In genomic region chr20:51767867-51768758, GRCh38 we compare ENCODE assay signal across 8 cellular contexts. TPM values are rescaled to one million over a fixed set of nuclear protein-coding genes. Genes with fewer than 3 reads are reported as not detected.
DNase-seq lines count a peak whose midpoint lies in the region; ATAC-seq and TF ChIP-seq lines count a peak whose summit lies in the region.

ATP9A (minus strand) TSS chr20:51768390; CDS start chr20:51768369, 21 bp downstream.

- no peaks in the 10 kb centered on the region for H3K36me3 ChIP-seq in PC-3 (ENCODE audit: low read depth, low read length)
- H3K36me3 ChIP-seq in lower lobe of right lung = no peaks in the 10 kb centered on the region

- H3K9me3 Mint-ChIP-seq in effector memory CD8-positive, alpha-beta T cell = no peaks in the 10 kb centered on the region

- DNase-seq in ELF-1 (ENCODE audit: low read depth, low spot score) (peak; percentile 21), PC-3 (peak; percentile 49), lower lobe of right lung (no peak), substantia nigra (lab: John Stamatoyannopoulos, UW) (peak in 29 of 49 donors; percentile 8 to 60 (median 31))
- DNase-seq in effector memory CD8-positive, alpha-beta T cell = peak in 1 of 3 experiments; percentile 4
- no peak for DNase-seq in activated effector memory CD4-positive, alpha-beta T cell treated with anti-CD3 and anti-CD28 coated beads, Interleukin-2, amount 50 U/mL, for 16 hours

- intact Hi-C loops in PC-3 (cut with micrococcal nuclease) = loop anchor here (1.0 to 5.0 kb wide), 3 partner anchors 16 to 131 kb away; no protein-coding TSS in a partner anchor
- intact Hi-C loops in lower lobe of right lung (cut with DNase I) = no loop called here

- peaks cover 42% of the 10 kb centered on the region for H3K79me2 ChIP-seq in PC-3 (ENCODE audit: low read length)

- H3K9me3 ChIP-seq in PC-3 (ENCODE audit: low read length) = no peaks in the 10 kb centered on the region
- no peaks in the 10 kb centered on the region for H3K9me3 ChIP-seq in lower lobe of right lung

- peak within 1 kb of the TSS; percentile 93 for H3K9ac ChIP-seq in PC-3 (ENCODE audit: low read length)

- H3K4me3 Mint-ChIP-seq in effector memory CD8-positive, alpha-beta T cell = peak within 1 kb of the TSS; percentile 77 to 81

- peak within 1 kb of the TSS; percentile 56 for H3K27ac ChIP-seq in PC-3 (ENCODE audit: low read length)
- H3K27ac ChIP-seq in lower lobe of right lung = peak within 1 kb of the TSS; percentile 51
- peak within 1 kb of the TSS; percentile 70 for H3K27ac ChIP-seq in substantia nigra (ENCODE audit: low read depth, low read length, poor library complexity, severe bottlenecking)

- no peaks in the 10 kb centered on the region for H3K36me3 Mint-ChIP-seq in effector memory CD8-positive, alpha-beta T cell (ENCODE audit: insufficient read depth)

- BruUV-seq in PC-3 (replicated peaks; lab: Mats Ljungman, UMichigan) = no TSS peak

- H3K4me3 ChIP-seq in PC-3 (ENCODE audit: low read length) (peak within 1 kb of the TSS; percentile 91), lower lobe of right lung (peak within 1 kb of the TSS; percentile 74)

- ATAC-seq in PC-3 (peak; percentile 6), lower lobe of right lung (peak; percentile 69 to 75), HG03520 (IDR thresholded peaks at IDR 0.05; ENCODE audit: unreplicated experiment) (no peak), GM19328 (IDR thresholded peaks at IDR 0.05; ENCODE audit: unreplicated experiment) (no peak)
- ATAC-seq in effector memory CD8-positive, alpha-beta T cell (replicated peaks) = no peak

- peak within 1 kb of the TSS in 1 of 2 donors; percentile 53 for H3K27ac Mint-ChIP-seq in effector memory CD8-positive, alpha-beta T cell

- H3K27me3 ChIP-seq in PC-3 (ENCODE audit: low read length) = no peaks in the 10 kb centered on the region
- H3K27me3 ChIP-seq in lower lobe of right lung (ENCODE audit: low read depth) = peaks cover 17% of the 10 kb centered on the region

- H3K4me1 ChIP-seq in PC-3 (ENCODE audit: insufficient read depth, low read length) (peaks cover 9% of the 10 kb centered on the region), lower lobe of right lung (no peaks in the 10 kb centered on the region)

- H3K27me3 Mint-ChIP-seq in effector memory CD8-positive, alpha-beta T cell = peaks cover 14 to 59% of the 10 kb centered on the region in 2 donors

- CTCF ChIA-PET in PC-3 (lab: Charles Lee) = no interaction called here

- H3K4me1 Mint-ChIP-seq in effector memory CD8-positive, alpha-beta T cell (ENCODE audit: low read depth in 2 of 2) = peaks cover 9% of the 10 kb centered on the region in 2 donors

- peak within 1 kb of the TSS; percentile 81 for H2AFZ ChIP-seq in PC-3 (ENCODE audit: low read length)

- H3K9me2 ChIP-seq in PC-3 (replicated peaks; ENCODE audit: low read length) = no peaks in the 10 kb centered on the region

- TF ChIP-seq CTCF in PC-3 (conservative IDR thresholded peaks at IDR 0.05; ENCODE audit: low read depth, low read length) (peak; percentile 32; the same call in 1 of the 2 replicates), lower lobe of right lung (IDR thresholded peaks at IDR 0.05) (peak; percentile 4)

- H3K4me2 ChIP-seq in PC-3 (ENCODE audit: low read length) = peak within 1 kb of the TSS; percentile 98

- H4K20me1 ChIP-seq in PC-3 (ENCODE audit: low read length) = no peaks in the 10 kb centered on the region

- POLR2A ChIA-PET in PC-3 (lab: Charles Lee; ENCODE audit: unreplicated experiment) = no interaction called here

- no peaks in the 10 kb centered on the region for H3F3A ChIP-seq in PC-3 (ENCODE audit: low read length, unreplicated experiment)

RNA-seq across cellular contexts. Expression of gene ATP9A, which starts in this region (rescaled TPM):
- 31.3 and 34.6 TPM in 2 replicates for total RNA-seq in PC-3 (2014; rRNA removed)
- 23.1 TPM for total RNA-seq in lower lobe of right lung

Comparison
In these comparisons a context has a peak if more than half of its experiments do, and no peak if none do; other contexts are left out.
1. DNase-seq: peak in ELF-1 (single experiment), PC-3 (single experiment) and substantia nigra (29 of 49); none in lower lobe of right lung (single experiment) and activated effector memory CD4-positive, alpha-beta T cell treated with anti-CD3 and anti-CD28 coated beads, Interleukin-2, amount 50 U/mL, for 16 hours (single experiment).
2. ATAC-seq: peak in PC-3 (single experiment) and lower lobe of right lung (2 of 2); none in effector memory CD8-positive, alpha-beta T cell (single experiment), HG03520 (single experiment) and GM19328 (single experiment).
3. Peak in every context shown above with its lines, with median percentiles within 50 percentile points of each other: H3K27ac ChIP-seq.